In genomic region chr17:7393613-7394451, GRCh38 we compare ENCODE assay signal across 8 cellular contexts. TPM values are rescaled to one million over a fixed set of nuclear protein-coding genes. Genes with fewer than 3 reads are reported as not detected.
DNase-seq lines count a peak whose midpoint lies in the region; ATAC-seq and TF ChIP-seq lines count a peak whose summit lies in the region.

No MANE protein-coding gene starts in this region.

- TF ChIP-seq CTCF in GM06990 (IDR thresholded peaks at IDR 0.05; ENCODE audit: insufficient read depth, low read length, poor library complexity, severe bottlenecking) = no peak
- TF ChIP-seq CTCF in uterus (IDR thresholded peaks at IDR 0.05) = no peak

- peak overlapping the region; percentile 89 for H3K4me3 ChIP-seq in GM06990 (replicated peaks; ENCODE audit: low read depth, low read length)
- peak overlapping the region; percentile 62 for H3K4me3 ChIP-seq in neuron (ENCODE audit: low read length)
- peak overlapping the region; percentile 67 to 89 for H3K4me3 ChIP-seq in uterus

- peak overlapping the region; percentile 79 to 93 for H3K27ac ChIP-seq in uterus

- H3K36me3 ChIP-seq in GM06990 (ENCODE audit: control insufficient read depth, insufficient read depth, low read length) = peaks cover 13% of the 10 kb centered on the region
- peaks cover 30% of the 10 kb centered on the region for H3K36me3 ChIP-seq in neuron (ENCODE audit: insufficient read depth, low read length)
- H3K36me3 ChIP-seq in uterus = no peaks in the 10 kb centered on the region

- ATAC-seq in GM21737 (IDR thresholded peaks at IDR 0.05; ENCODE audit: unreplicated experiment) (peak; percentile 51), esophagus mucosa (peak; percentile 50)
- ATAC-seq in activated CD8-positive, alpha-beta memory T cell treated with anti-CD3 and anti-CD28 coated beads, Interleukin-2, amount 10 ng/mL, durations not matched to agents 7 days and 5 days = peak; percentile 45

- H3K27ac Mint-ChIP-seq in activated CD8-positive, alpha-beta memory T cell treated with anti-CD3 and anti-CD28 coated beads, Interleukin-2, amount 10 ng/mL, durations not matched to agents 7 days and 5 days = peak overlapping the region; percentile 84

- H3K36me3 Mint-ChIP-seq in activated CD8-positive, alpha-beta memory T cell treated with anti-CD3 and anti-CD28 coated beads, Interleukin-2, amount 10 ng/mL, durations not matched to agents 7 days and 5 days = peaks cover 4% of the 10 kb centered on the region

- peak overlapping the region; percentile 27 for H2AFZ ChIP-seq in neuron (ENCODE audit: low read depth, low read length)

- no peaks in the 10 kb centered on the region for H3K9me3 Mint-ChIP-seq in activated CD8-positive, alpha-beta memory T cell treated with anti-CD3 and anti-CD28 coated beads, Interleukin-2, amount 10 ng/mL, durations not matched to agents 7 days and 5 days (ENCODE audit: low read depth)

- H3K4me1 Mint-ChIP-seq in activated CD8-positive, alpha-beta memory T cell treated with anti-CD3 and anti-CD28 coated beads, Interleukin-2, amount 10 ng/mL, durations not matched to agents 7 days and 5 days = peaks cover 18% of the 10 kb centered on the region

- intact Hi-C loops in uterus (cut with DNase I; ENCODE audit: low total_unique reads) = no loop called here

- no peaks in the 10 kb centered on the region for H3K27me3 Mint-ChIP-seq in activated CD8-positive, alpha-beta memory T cell treated with anti-CD3 and anti-CD28 coated beads, Interleukin-2, amount 10 ng/mL, durations not matched to agents 7 days and 5 days

- peak overlapping the region; percentile 94 for H3K4me3 Mint-ChIP-seq in activated CD8-positive, alpha-beta memory T cell treated with anti-CD3 and anti-CD28 coated beads, Interleukin-2, amount 10 ng/mL, durations not matched to agents 7 days and 5 days

- no peaks in the 10 kb centered on the region for H3K9me3 ChIP-seq in neuron (ENCODE audit: low read length)
- H3K9me3 ChIP-seq in uterus = no peaks in the 10 kb centered on the region

- TF ChIP-seq POLR2A in uterus (IDR thresholded peaks at IDR 0.05) = no peak

- H3K27me3 ChIP-seq in GM06990 (replicated peaks; ENCODE audit: control insufficient read depth, insufficient read depth, low read length) (no peaks in the 10 kb centered on the region), neuron (ENCODE audit: insufficient read depth, low read length) (no peaks in the 10 kb centered on the region), uterus (no peaks in the 10 kb centered on the region)

- CTCF ChIA-PET in activated CD8-positive, alpha-beta memory T cell treated with anti-CD3 and anti-CD28 coated beads, Interleukin-2, amount 10 ng/mL, durations not matched to agents 7 days and 5 days (lab: Charles Lee) = interaction anchor here (1.1 to 2.6 kb wide), 8 partner anchors 9 to 294 kb away, joined by 3 to 11 read pairs (median 4); partner anchors contain the start of genes SENP3, TMEM256 and WRAP53

- DNase-seq in GM06990 (ENCODE audit: extremely low read depth, insufficient read length) = no peak
- peak; percentile 31 for DNase-seq in M059J (ENCODE audit: low read depth)
- DNase-seq in activated CD8-positive, alpha-beta memory T cell treated with anti-CD3 and anti-CD28 coated beads, Interleukin-2, amount 10 ng/mL, durations not matched to agents 7 days and 5 days = peak; percentile 57
- peak in 1 of 2 donors; percentile 31 for DNase-seq in uterus
- no peak for DNase-seq in middle frontal gyrus (ENCODE audit: extremely low spot score, low spot score)

- peaks cover 11% of the 10 kb centered on the region for H3K4me1 ChIP-seq in neuron (ENCODE audit: insufficient read depth, low read length)
- peaks cover 0 to 10% of the 10 kb centered on the region in 2 donors for H3K4me1 ChIP-seq in uterus

RNA-seq across cellular contexts. Expression of gene PLSCR3, which starts 0.5 kb away (rescaled TPM):
- total RNA-seq in M059J (2014; rRNA removed; shearing (Covaris generic)) = 17.0 and 29.2 TPM in 2 replicates
- 10 to 100 TPM; 65.5 to 74.2 TPM for total RNA-seq in activated CD8-positive, alpha-beta memory T cell treated with anti-CD3 and anti-CD28 coated beads, Interleukin-2, amount 10 ng/mL, durations not matched to agents 7 days and 5 days
- total RNA-seq in esophagus mucosa (23.1 TPM), uterus (10 to 100 TPM in 3 of 4 donors, under 1 TPM in 1; 0.77 to 42.6 (median 17.6) TPM)

RNA-seq across cellular contexts. Expression of gene TMEM256, which starts 10.1 kb away (rescaled TPM):
- 122 and 146 TPM in 2 replicates for total RNA-seq in M059J (2014; rRNA removed; shearing (Covaris generic))
- total RNA-seq in activated CD8-positive, alpha-beta memory T cell treated with anti-CD3 and anti-CD28 coated beads, Interleukin-2, amount 10 ng/mL, durations not matched to agents 7 days and 5 days = 10 to 100 TPM; 47.5 to 56.1 TPM
- total RNA-seq in esophagus mucosa = 92.8 TPM
- 100 to 1,000 TPM in 3 of 4 donors, 10 to 100 TPM in 1; 26.0 to 131 (median 115) TPM for total RNA-seq in uterus

RNA-seq across cellular contexts. Expression of gene TNK1, which starts 12.9 kb away (rescaled TPM):
- total RNA-seq in M059J (2014; rRNA removed; shearing (Covaris generic)) = 0.62 and 0.67 TPM in 2 replicates
- under 1 TPM; 0.54 to 0.61 TPM for total RNA-seq in activated CD8-positive, alpha-beta memory T cell treated with anti-CD3 and anti-CD28 coated beads, Interleukin-2, amount 10 ng/mL, durations not matched to agents 7 days and 5 days
- total RNA-seq in esophagus mucosa = 6.1 TPM
- 1 to 10 TPM in 3 of 4 donors, under 1 TPM in 1; 0.26 to 9.2 (median 1.8) TPM for total RNA-seq in uterus

RNA-seq across cellular contexts. Expression of gene NLGN2, which starts 13.8 kb away (rescaled TPM):
- 8.9 and 16.5 TPM in 2 replicates for total RNA-seq in M059J (2014; rRNA removed; shearing (Covaris generic))
- 1 to 10 TPM; 2.0 to 3.5 TPM for total RNA-seq in activated CD8-positive, alpha-beta memory T cell treated with anti-CD3 and anti-CD28 coated beads, Interleukin-2, amount 10 ng/mL, durations not matched to agents 7 days and 5 days
- 3.0 TPM for total RNA-seq in esophagus mucosa
- 10 to 100 TPM; 14.2 to 81.9 (median 19.7) TPM for total RNA-seq in uterus

RNA-seq across cellular contexts. Expression of gene SPEM1, which starts 26.3 kb away (rescaled TPM):
- not detected in 2 replicates for total RNA-seq in M059J (2014; rRNA removed; shearing (Covaris generic))
- not detected for total RNA-seq in activated CD8-positive, alpha-beta memory T cell treated with anti-CD3 and anti-CD28 coated beads, Interleukin-2, amount 10 ng/mL, durations not matched to agents 7 days and 5 days
- total RNA-seq in esophagus mucosa (not detected), uterus (not detected)

Comparison
In these comparisons a context has a peak if more than half of its experiments do, and no peak if none do; other contexts are left out.
1. DNase-seq: peak in M059J (single experiment) and activated CD8-positive, alpha-beta memory T cell treated with anti-CD3 and anti-CD28 coated beads, Interleukin-2, amount 10 ng/mL, durations not matched to agents 7 days and 5 days (single experiment); none in GM06990 (single experiment) and middle frontal gyrus (single experiment).
2. Peak in every context shown above with its lines, with median percentiles within 50 percentile points of each other: H3K4me3 ChIP-seq and ATAC-seq.